Comparison of ENCODE assay signal across 10 cellular contexts in the genomic region with DNA sequence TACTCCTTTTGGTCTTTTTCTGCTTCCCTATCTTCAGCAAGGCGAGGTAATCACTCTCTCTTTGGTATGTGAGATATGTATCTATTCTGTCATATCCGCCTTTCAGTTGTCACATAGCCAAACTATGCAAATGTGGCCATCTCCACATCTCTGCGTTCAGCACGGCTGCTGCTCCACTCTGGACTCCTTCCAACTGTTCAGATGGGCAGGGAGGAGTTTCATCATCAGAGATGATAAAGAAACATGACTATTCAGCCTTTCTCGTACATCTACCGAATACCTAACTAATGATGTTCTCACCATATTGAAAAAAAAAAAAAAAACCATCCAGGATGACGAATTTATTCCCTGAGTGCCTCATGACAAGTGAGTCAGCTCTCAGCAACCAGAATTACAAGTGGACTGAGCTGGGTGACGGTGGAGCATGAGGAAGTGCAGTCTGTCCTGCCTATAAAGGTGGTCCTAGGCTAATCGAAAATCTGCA.
A peak's percentile ranks its signal among the peaks of the same experiment; 100 is the strongest.
DNase-seq lines count a peak whose midpoint lies in the region; ATAC-seq and TF ChIP-seq lines count a peak whose summit lies in the region.
"Had no signal": no experiment of that assay in that cellular context is flagged by ENCODE, and none has a peak within 500 bp of the region (broad histone marks: within the 10 kb centered on the region; RNA-seq: fewer than 3 reads in every experiment).

No MANE protein-coding gene starts in this region.

- H3K4me1 ChIP-seq in HEK293 (ENCODE audit: control insufficient read depth, insufficient read depth, low read length) (no peaks in the 10 kb centered on the region), smooth muscle cell (ENCODE audit: low read depth) (no peaks in the 10 kb centered on the region), transverse colon (no peaks in the 10 kb centered on the region)

- TF ChIP-seq POLR2A in erythroblast (IDR thresholded peaks at IDR 0.05; ENCODE audit: low read length) (no peak), transverse colon (IDR thresholded peaks at IDR 0.05) (no peak)

- in situ Hi-C loops in transverse colon (cut with MboI; ENCODE audit: low pct_ligation_motif_present in 1 of 4, low pct_unique_long_range_greater_than_20kb in 1 of 4, low sequenced_read_pairs in 3 of 4), result no loop called here

- no peak overlapping the region for H3K27ac Mint-ChIP-seq in CD14-positive monocyte
- H3K27ac Mint-ChIP-seq: activated CD8-positive, alpha-beta T cell treated with anti-CD3 and anti-CD28 coated beads for 36 hours had no signal

- CTCF ChIA-PET in HEK293 (lab: Yijun Ruan, JAX), result interaction anchor here (0.7 to 0.9 kb wide), 3 partner anchors 83 to 1160 kb away, joined by 3 to 5 read pairs (median 4); no protein-coding TSS in a partner anchor

- H3K36me3 ChIP-seq in HEK293 (ENCODE audit: control insufficient read depth in 2 of 2, insufficient read depth in 1 of 2, low read length in 2 of 2) (no peaks in the 10 kb centered on the region), smooth muscle cell (ENCODE audit: low read depth) (no peaks in the 10 kb centered on the region), transverse colon (no peaks in the 10 kb centered on the region)

- H2AFZ ChIP-seq in smooth muscle cell (ENCODE audit: low read depth), result no peak overlapping the region

- no peaks in the 10 kb centered on the region for H3K79me2 ChIP-seq in smooth muscle cell (ENCODE audit: low read depth)

- H3K4me2 ChIP-seq in smooth muscle cell, result peak overlapping the region; percentile 27

- intact Hi-C loops in transverse colon (cut with DNase I; ENCODE audit: low total_unique reads) (no loop called here), CD14-positive monocyte (cut with micrococcal nuclease) (no loop called here)

- H3K9me3 ChIP-seq in HEK293 (ENCODE audit: control insufficient read depth, insufficient read depth, low read depth, low read length) (no peaks in the 10 kb centered on the region), smooth muscle cell (replicated peaks; ENCODE audit: low read depth) (no peaks in the 10 kb centered on the region), transverse colon (no peaks in the 10 kb centered on the region)

- TF ChIP-seq CTCF in HEK293 (tag by site-specific recombination; IDR thresholded peaks at IDR 0.05), result no peak
- no peak for TF ChIP-seq CTCF in smooth muscle cell (IDR thresholded peaks at IDR 0.05; ENCODE audit: borderline replicate concordance, insufficient read depth, poor library complexity, severe bottlenecking)
- no peak for TF ChIP-seq CTCF in transverse colon (IDR thresholded peaks at IDR 0.05)
- TF ChIP-seq CTCF in CD14-positive monocyte (IDR thresholded peaks at IDR 0.05), result no peak

- H3K27me3 Mint-ChIP-seq in CD14-positive monocyte (ENCODE audit: low read depth in 3 of 3), result peaks cover 0 to 2% (median 0%) of the 10 kb centered on the region in 3 donors
- H3K27me3 Mint-ChIP-seq: activated CD8-positive, alpha-beta T cell treated with anti-CD3 and anti-CD28 coated beads for 36 hours had no signal

- H3K36me3 Mint-ChIP-seq in CD14-positive monocyte, result no peaks in the 10 kb centered on the region

- peak; percentile 14 for DNase-seq in RPMI8226
- peak; percentile 81 to 84 for DNase-seq in erythroblast (lab: John Stamatoyannopoulos, UW)
- no peak for DNase-seq in smooth muscle cell (lab: John Stamatoyannopoulos, UW; ENCODE audit: unreplicated experiment)
- no peak for DNase-seq in transverse colon
- no peak for DNase-seq in CD14-positive monocyte (ENCODE audit: low spot score)
- DNase-seq: activated CD8-positive, alpha-beta T cell treated with anti-CD3 and anti-CD28 coated beads for 36 hours; NCI-H69 had no signal

- WGBS in smooth muscle cell (ENCODE audit: low lambda C conversion rate), result 41% methylated on average over 9 of the region's 9 CpGs
- WGBS in transverse colon (ENCODE audit: low coverage in 1 of 2), 2 donors, result 60 to 82% methylated on average over 9 of the region's 9 CpGs

- TF ChIP-seq EP300 in transverse colon (IDR thresholded peaks at IDR 0.05; ENCODE audit: low read depth), result no peak

- H3K4me3 Mint-ChIP-seq in CD14-positive monocyte, result no peak overlapping the region
- H3K4me3 Mint-ChIP-seq: activated CD8-positive, alpha-beta T cell treated with anti-CD3 and anti-CD28 coated beads for 36 hours had no signal

- H3K9ac ChIP-seq in smooth muscle cell (ENCODE audit: low read depth), result peak overlapping the region; percentile 71

- H3K27me3 ChIP-seq in smooth muscle cell (ENCODE audit: low read depth) (no peaks in the 10 kb centered on the region), transverse colon (no peaks in the 10 kb centered on the region)

- no peak overlapping the region for H3K4me3 ChIP-seq in HEK293 (ENCODE audit: low read depth, low read length)
- no peak overlapping the region for H3K4me3 ChIP-seq in smooth muscle cell
- H3K4me3 ChIP-seq in transverse colon, result no peak overlapping the region

- no peaks in the 10 kb centered on the region for H3K4me1 Mint-ChIP-seq in CD14-positive monocyte

- H3F3A ChIP-seq in smooth muscle cell (ENCODE audit: low read depth), result no peaks in the 10 kb centered on the region

- POLR2A ChIA-PET in HEK293 (lab: Yijun Ruan, JAX), result no interaction called here

- peaks cover under 1 to 13% (median 2%) of the 10 kb centered on the region in 7 donors for H3K9me3 Mint-ChIP-seq in CD14-positive monocyte
- H3K9me3 Mint-ChIP-seq: activated CD8-positive, alpha-beta T cell treated with anti-CD3 and anti-CD28 coated beads for 36 hours had no signal

- H3K27ac ChIP-seq in HEK293 (ENCODE audit: extremely low read depth, low read depth, low read length), result no peak overlapping the region
- peak overlapping the region; percentile 88 for H3K27ac ChIP-seq in smooth muscle cell (ENCODE audit: low read depth)
- H3K27ac ChIP-seq in transverse colon, result no peak overlapping the region

- no peak for ATAC-seq in HG02798 (IDR thresholded peaks at IDR 0.05; ENCODE audit: poor library complexity, unreplicated experiment)
- no peak for ATAC-seq in HG02884 (IDR thresholded peaks at IDR 0.05; ENCODE audit: unreplicated experiment)
- ATAC-seq: activated CD8-positive, alpha-beta T cell treated with anti-CD3 and anti-CD28 coated beads for 36 hours had no signal

- no peaks in the 10 kb centered on the region for H4K20me1 ChIP-seq in smooth muscle cell (ENCODE audit: low read depth)

TF ChIP-seq in HEK293, 187 proteins besides CTCF, POLR2A, EP300 and RAD21:
- TF ChIP-seq GLIS2 (tag by site-specific recombination; IDR thresholded peaks at IDR 0.05) (no peak), ZNF148 (tag by site-specific recombination; IDR thresholded peaks at IDR 0.05; ENCODE audit: borderline replicate concordance) (no peak), ZNF629 (tag by site-specific recombination; IDR thresholded peaks at IDR 0.05) (peak; percentile 67), ZNF776 (tag by site-specific recombination; IDR thresholded peaks at IDR 0.05; ENCODE audit: borderline replicate concordance) (no peak), ZNF362 (tag by site-specific recombination; IDR thresholded peaks at IDR 0.05) (0 out of 2 replicates have a peak, but pooled peaks have one; percentile 30), MYNN (tag by site-specific recombination; IDR thresholded peaks at IDR 0.05; ENCODE audit: borderline replicate concordance) (no peak), ZBTB21 (tag by site-specific recombination; IDR thresholded peaks at IDR 0.05) (peak; percentile 68), ZNF548 (tag by site-specific recombination; IDR thresholded peaks at IDR 0.05) (no peak), ZNF10 (tag by site-specific recombination; IDR thresholded peaks at IDR 0.05) (no peak), ZNF449 (tag by site-specific recombination; IDR thresholded peaks at IDR 0.05) (no peak)

Comparison
In these comparisons a context has a peak if more than half of its experiments do, and no peak if none do; other contexts are left out.
1. DNase-seq: peak in RPMI8226 (single experiment) and erythroblast (2 of 2); none in smooth muscle cell (single experiment), transverse colon (single experiment) and CD14-positive monocyte (single experiment).